In the genomic region with DNA sequence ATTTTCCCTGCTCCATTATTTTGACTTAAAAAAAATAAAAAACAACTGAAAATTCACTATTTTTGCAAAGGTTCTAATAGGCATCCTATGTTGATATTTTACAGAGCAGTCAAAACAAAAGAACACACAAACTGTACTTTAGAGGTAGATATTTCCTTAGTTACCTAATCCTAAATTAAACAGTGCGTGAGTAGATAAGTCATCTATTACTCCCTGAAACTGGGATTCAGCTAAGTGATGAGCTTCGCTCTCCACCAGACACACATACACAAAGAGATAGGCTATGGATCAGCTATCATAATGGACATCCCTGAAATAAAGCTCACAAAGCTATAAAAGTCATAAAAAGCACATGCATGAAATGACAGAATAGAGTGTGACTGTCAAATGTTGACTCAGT, we compare ENCODE assay signal across 20 cellular contexts.
DNase-seq lines count a peak whose midpoint lies in the region; ATAC-seq, FAIRE-seq and TF ChIP-seq lines count a peak whose summit lies in the region.
"Had no signal": no experiment of that assay in that cellular context is flagged by ENCODE, and none has a peak within 500 bp of the region (broad histone marks: within the 10 kb centered on the region; RNA-seq: fewer than 3 reads in every experiment).

No MANE protein-coding gene starts in this region.

- no peaks in the 10 kb centered on the region for H3K36me3 ChIP-seq in prostate gland
- H3K36me3 ChIP-seq: BE2C, Peyer's patch had no signal

- FAIRE-seq in HTR-8/SVneo (lab: Jason Lieb, UNC) = peak; percentile 72
- FAIRE-seq: A549, GM12891 had no signal

- no peak for TF ChIP-seq POLR2A in prostate gland (IDR thresholded peaks at IDR 0.05)

- no peaks in the 10 kb centered on the region for H3K27me3 ChIP-seq in prostate gland (replicated peaks; ENCODE audit: insufficient read depth)
- H3K27me3 ChIP-seq: BE2C, Peyer's patch had no signal

- WGBS in prostate gland = 80% methylated on average over 2 of the region's 2 CpGs

- H3K4me1 ChIP-seq in prostate gland (replicated peaks) = no peaks in the 10 kb centered on the region
- H3K4me1 ChIP-seq: A549, BE2C, Peyer's patch had no signal

- H3K9me3 ChIP-seq in prostate gland = no peaks in the 10 kb centered on the region
- H3K9me3 ChIP-seq: A549, BE2C, Peyer's patch had no signal

- intact Hi-C loops in prostate gland (cut with DNase I) = no loop called here

- peak; percentile 83 for DNase-seq in DMS153 (lab: John Stamatoyannopoulos, UW)
- no peak for DNase-seq in HTR-8/SVneo (ENCODE audit: insufficient read length, low spot score)
- DNase-seq in NCI-H69 (lab: John Stamatoyannopoulos, UW) = peak; percentile 76
- no peak for DNase-seq in left lobe of liver (ENCODE audit: low spot score)
- DNase-seq in SK-N-DZ (ENCODE audit: low spot score) = no peak
- no peak for DNase-seq in stimulated activated CD4-positive, alpha-beta T cell treated with anti-CD3 and anti-CD28 coated beads, Interleukin-4, amount 100 ng/mL, for 1 hour
- no peak for DNase-seq in prostate gland (ENCODE audit: low spot score)
- DNase-seq: BE2C, GM23248, H9, HFFc6, Kasumi-1, NCI-H1436 treated with DMSO at 0.1 percent for 48 hours, NCI-H2029, NCI-H2171 treated with DMSO at 0.1 percent for 48 hours, NCI-H446 treated with DMSO at 0.1 percent for 48 hours, Peyer's patch had no signal

- H3K27ac ChIP-seq in prostate gland = no peak overlapping the region
- H3K27ac ChIP-seq: A549, GM23248, Peyer's patch had no signal

- TF ChIP-seq CTCF in prostate gland (IDR thresholded peaks at IDR 0.05) = no peak

- ATAC-seq in left lobe of liver (peak; percentile 55), GM18498 (IDR thresholded peaks at IDR 0.05; ENCODE audit: unreplicated experiment) (no peak)
- ATAC-seq: A549 had no signal

- H3K4me3 ChIP-seq in prostate gland = no peak overlapping the region
- H3K4me3 ChIP-seq: A549, GM23248, Peyer's patch had no signal

Comparison
In these comparisons a context has a peak if more than half of its experiments do, and no peak if none do; other contexts are left out.
1. DNase-seq: peak in DMS153 (single experiment) and NCI-H69 (single experiment); none in HTR-8/SVneo (single experiment), left lobe of liver (single experiment), SK-N-DZ (single experiment), stimulated activated CD4-positive, alpha-beta T cell treated with anti-CD3 and anti-CD28 coated beads, Interleukin-4, amount 100 ng/mL, for 1 hour (single experiment) and prostate gland (single experiment).